In genomic region chr5:132444061-132444460, GRCh38 we compare ENCODE assay signal across 1 cellular context.
TF ChIP-seq lines count a peak whose summit lies in the region.

No MANE protein-coding gene starts in this region.

TF ChIP-seq in GM23338, 12 proteins besides CTCF, POLR2A, EP300 and RAD21 (continued from another document):
- TF ChIP-seq ZNF462 (CRISPR knock-in tag; IDR thresholded peaks at IDR 0.05) (no peak), EZH2 (IDR thresholded peaks at IDR 0.05; ENCODE audit: low read depth, unreplicated experiment) (no peak), ETS1 (IDR thresholded peaks at IDR 0.05) (no peak), ZNF331 (CRISPR knock-in tag; IDR thresholded peaks at IDR 0.05; ENCODE audit: low read depth) (no peak), CREB1 (CRISPR knock-in tag; IDR thresholded peaks at IDR 0.05; ENCODE audit: low read depth) (no peak), EZH2phosphoT487 (IDR thresholded peaks at IDR 0.05; ENCODE audit: unreplicated experiment) (no peak), NANOG (IDR thresholded peaks at IDR 0.05; ENCODE audit: borderline replicate concordance) (no peak)
